17 cellular contexts compared by ENCODE assay signal in genomic region chr13:105327727-105328126, GRCh38.
DNase-seq lines count a peak whose midpoint lies in the region; ATAC-seq and TF ChIP-seq lines count a peak whose summit lies in the region.
"Had no signal": no experiment of that assay in that cellular context is flagged by ENCODE, and none has a peak within 500 bp of the region (broad histone marks: within the 10 kb centered on the region; RNA-seq: fewer than 3 reads in every experiment).

No MANE protein-coding gene starts in this region.

- H3K4me2 ChIP-seq in Loucy (ENCODE audit: low read depth, low read length, poor library complexity, severe bottlenecking): peak overlapping the region; percentile 28
- H3K4me2 ChIP-seq: PC-9 had no signal

- DNase-seq in ELR (ENCODE audit: low read depth) (peak; percentile 7), NCI-H345 treated with DMSO at 0.1 percent for 48 hours (lab: John Stamatoyannopoulos, UW; ENCODE audit: unreplicated experiment) (peak; percentile 49), iris pigment epithelial cell (ENCODE audit: low read depth) (peak; percentile 71), Kasumi-1 (lab: John Stamatoyannopoulos, UW) (no peak), ureter (ENCODE audit: low spot score) (no peak), H7 (no peak)
- DNase-seq: BE2C; CD8-positive, alpha-beta T cell; NCI-H187 treated with DMSO at 0.1 percent for 48 hours; NCI-H226; NCI-H748 treated with DMSO at 0.1 percent for 48 hours; PC-9 had no signal

- H3F3A ChIP-seq in Loucy (ENCODE audit: low read depth): peaks cover 4% of the 10 kb centered on the region; the same call in 1 of the 2 replicates

- H2AFZ ChIP-seq in Loucy (ENCODE audit: low read length): no peak overlapping the region
- H2AFZ ChIP-seq: PC-9 had no signal

- no peak overlapping the region for H3K9ac ChIP-seq in Loucy (ENCODE audit: low read depth, low read length, poor library complexity, severe bottlenecking)

- peaks cover 18% of the 10 kb centered on the region for H3K4me1 ChIP-seq in Loucy (ENCODE audit: insufficient read depth, low read length, poor library complexity, severe bottlenecking)
- H3K4me1 ChIP-seq: HAP-1 had no signal

- H3K4me3 ChIP-seq in Loucy (ENCODE audit: low read length, poor library complexity, severe bottlenecking) (no peak overlapping the region), H7 (ENCODE audit: insufficient read depth, low read depth, low read length) (no peak overlapping the region)
- H3K4me3 ChIP-seq: HAP-1, PC-9, SK-N-MC had no signal

- H3K9me2 ChIP-seq in Loucy (replicated peaks; ENCODE audit: low read depth, low read length): no peaks in the 10 kb centered on the region

- peaks cover 10% of the 10 kb centered on the region; the same call in 1 of the 2 replicates for H3K9me3 ChIP-seq in Loucy (ENCODE audit: insufficient read depth, low read depth, low read length)
- H3K9me3 ChIP-seq: HAP-1 had no signal

- ATAC-seq in HG03460 (IDR thresholded peaks at IDR 0.05; ENCODE audit: unreplicated experiment): no peak
- ATAC-seq: CD8-positive, alpha-beta T cell; Right ventricle myocardium inferior had no signal

- no peak for TF ChIP-seq CTCF in Loucy (conservative IDR thresholded peaks at IDR 0.05; ENCODE audit: low read length)

- no peaks in the 10 kb centered on the region for H3K36me3 ChIP-seq in Loucy (ENCODE audit: insufficient read depth, low read length)
- no peaks in the 10 kb centered on the region for H3K36me3 ChIP-seq in H7 (replicated peaks; ENCODE audit: control insufficient read depth, insufficient read depth, low read length)
- H3K36me3 ChIP-seq: BE2C, HAP-1 had no signal

- H4K20me1 ChIP-seq in Loucy (ENCODE audit: insufficient read depth, low read length, poor library complexity, severe bottlenecking): no peaks in the 10 kb centered on the region

- H3K79me2 ChIP-seq in Loucy (ENCODE audit: insufficient read depth, low read length): no peaks in the 10 kb centered on the region

- no peaks in the 10 kb centered on the region for H3K27me3 ChIP-seq in Loucy (ENCODE audit: insufficient read depth, low read length, poor library complexity, severe bottlenecking)
- no peaks in the 10 kb centered on the region for H3K27me3 ChIP-seq in H7 (ENCODE audit: control insufficient read depth, insufficient read depth, low read length)
- H3K27me3 ChIP-seq: BE2C had no signal

Comparison
In these comparisons a context has a peak if more than half of its experiments do, and no peak if none do; other contexts are left out.
1. DNase-seq: peak in ELR (single experiment), NCI-H345 treated with DMSO at 0.1 percent for 48 hours (single experiment) and iris pigment epithelial cell (single experiment); none in Kasumi-1 (0 of 2), ureter (single experiment) and H7 (single experiment).